ENCODE assay signal across 18 cellular contexts in genomic region chr12:94674835-94675234, GRCh38. TPM values are rescaled to one million over a fixed set of nuclear protein-coding genes. Genes with fewer than 3 reads are reported as not detected.
A peak's percentile ranks its signal among the peaks of the same experiment; 100 is the strongest.
DNase-seq lines count a peak whose midpoint lies in the region; ATAC-seq, FAIRE-seq and TF ChIP-seq lines count a peak whose summit lies in the region.
"Had no signal": no experiment of that assay in that cellular context is flagged by ENCODE, and none has a peak within 500 bp of the region (broad histone marks: within the 10 kb centered on the region; RNA-seq: fewer than 3 reads in every experiment).

No MANE protein-coding gene starts in this region.

- no peaks in the 10 kb centered on the region for H3K79me2 ChIP-seq in keratinocyte (ENCODE audit: control insufficient read depth, insufficient read depth, low read length)
- H3K79me2 ChIP-seq in osteoblast (ENCODE audit: insufficient read depth, low read length): no peaks in the 10 kb centered on the region

- H4K20me1 ChIP-seq in keratinocyte (ENCODE audit: control insufficient read depth, extremely low read depth, insufficient read depth, low read length) (no peaks in the 10 kb centered on the region), osteoblast (ENCODE audit: insufficient read depth, low read length) (no peaks in the 10 kb centered on the region)
- H4K20me1 ChIP-seq: BLaER1 had no signal

- peak; percentile 55 for FAIRE-seq in keratinocyte (lab: Jason Lieb, UNC)

- ATAC-seq in psoas muscle: peak in 2 of 4 donors; percentile 22 to 50
- no peak for ATAC-seq in HG03342 (IDR thresholded peaks at IDR 0.05; ENCODE audit: unreplicated experiment)
- ATAC-seq in GM18873 (IDR thresholded peaks at IDR 0.05; ENCODE audit: low FRiP score, unreplicated experiment): no peak
- ATAC-seq: stimulated activated memory B cell treated with anti-CD40 and anti-IgM and Interleukin-4, amounts not matched to agents 10 μg/mL and 1 μg/mL and 100 μg/mL, for 72 hours had no signal

- H3K36me3 ChIP-seq in HEK293 (ENCODE audit: control insufficient read depth in 2 of 2, insufficient read depth in 1 of 2, low read length in 2 of 2) (no peaks in the 10 kb centered on the region), keratinocyte (ENCODE audit: control insufficient read depth in 2 of 2, extremely low read depth in 1 of 2, insufficient read depth in 2 of 2, low read length in 2 of 2) (no peaks in the 10 kb centered on the region), psoas muscle (ENCODE audit: insufficient read depth in 1 of 2, low read depth in 1 of 2) (no peaks in the 10 kb centered on the region), osteoblast (ENCODE audit: insufficient read depth, low read length) (no peaks in the 10 kb centered on the region)
- H3K36me3 ChIP-seq: BLaER1 had no signal

- H3K4me1 ChIP-seq in HEK293 (ENCODE audit: control insufficient read depth, insufficient read depth, low read length) (peaks cover 2% of the 10 kb centered on the region; the same call in 1 of the 2 replicates), keratinocyte (ENCODE audit: control insufficient read depth, extremely low read depth, insufficient read depth, low read length) (peaks cover 24% of the 10 kb centered on the region), psoas muscle (no peaks in the 10 kb centered on the region), osteoblast (ENCODE audit: insufficient read depth, low read length) (no peaks in the 10 kb centered on the region)

- intact Hi-C loops in psoas muscle (cut with DNase I): no loop called here

- H3K9ac ChIP-seq in keratinocyte (ENCODE audit: control insufficient read depth, extremely low read depth, insufficient read depth, low read length): no peak overlapping the region
- H3K9ac ChIP-seq: BLaER1 had no signal

- dilution Hi-C loops in keratinocyte (cut with MboI; ENCODE audit: extremely low pct_ligation_motif_present, low sequenced_read_pairs): no loop called here

- H3K4me3 ChIP-seq in HEK293 (ENCODE audit: low read depth, low read length) (no peak overlapping the region), keratinocyte (ENCODE audit: control insufficient read depth in 2 of 3, extremely low read depth in 1 of 3, insufficient read depth in 2 of 3, low read depth in 1 of 3, low read length in 3 of 3) (no peak overlapping the region), psoas muscle (no peak overlapping the region), osteoblast (ENCODE audit: insufficient read depth, low read length) (no peak overlapping the region)
- H3K4me3 ChIP-seq: BLaER1 had no signal

- H3K27ac ChIP-seq in HEK293 (ENCODE audit: extremely low read depth, low read depth, low read length) (no peak overlapping the region), VCaP (peak overlapping the region; percentile 95; the same call in 1 of the 2 replicates), keratinocyte (ENCODE audit: control insufficient read depth, insufficient read depth, low read length) (no peak overlapping the region), psoas muscle (no peak overlapping the region), osteoblast (ENCODE audit: low read depth, low read length) (no peak overlapping the region)
- H3K27ac ChIP-seq: BLaER1, epithelial cell of prostate, RWPE1 had no signal

- no peaks in the 10 kb centered on the region for H3K9me1 ChIP-seq in keratinocyte (ENCODE audit: control insufficient read depth, extremely low read depth, insufficient read depth, low read length)

- no peak overlapping the region for H3K4me2 ChIP-seq in keratinocyte (ENCODE audit: control insufficient read depth, extremely low read depth, insufficient read depth, low read depth, low read length)
- H3K4me2 ChIP-seq in osteoblast (ENCODE audit: insufficient read depth, low read length): no peak overlapping the region

- no peaks in the 10 kb centered on the region for H3K9me3 ChIP-seq in HEK293 (ENCODE audit: control insufficient read depth, insufficient read depth, low read depth, low read length)
- H3K9me3 ChIP-seq in keratinocyte (ENCODE audit: control insufficient read depth, low read depth, low read length): no peaks in the 10 kb centered on the region
- no peaks in the 10 kb centered on the region for H3K9me3 ChIP-seq in psoas muscle
- H3K9me3 ChIP-seq in osteoblast (ENCODE audit: low read depth, low read length): no peaks in the 10 kb centered on the region
- H3K9me3 ChIP-seq: BLaER1 had no signal

- DNase-seq in keratinocyte (ENCODE audit: low read depth, low spot score): no peak
- DNase-seq in psoas muscle: peak; percentile 18 to 54
- DNase-seq in osteoblast (ENCODE audit: insufficient read length, low spot score, missing footprints): no peak
- DNase-seq in SW480 (ENCODE audit: low spot score): no peak
- DNase-seq: activated CD8-positive, alpha-beta memory T cell treated with anti-CD3 and anti-CD28 coated beads, Interleukin-2, amount 50 U/mL, for 4 hours; central memory CD4-positive, alpha-beta T cell; hippocampal formation; NCI-H1436; NCI-H526 treated with DMSO at 0.1 percent for 48 hours; stimulated activated CD4-positive, alpha-beta T cell treated with anti-CD3 and anti-CD28 coated beads, Interleukin-4, amount 100 ng/mL, for 1 hour had no signal

- CTCF ChIA-PET in HEK293 (lab: Yijun Ruan, JAX): interaction anchor here (0.7 kb wide), 1 partner anchor 34 kb away, joined by 3 read pairs; no protein-coding TSS in a partner anchor

- peak overlapping the region; percentile 68 for H2AFZ ChIP-seq in keratinocyte (ENCODE audit: control insufficient read depth, low read length)
- H2AFZ ChIP-seq in osteoblast (ENCODE audit: low read length): no peak overlapping the region

- no peak for TF ChIP-seq CTCF in HEK293 (tag by site-specific recombination; IDR thresholded peaks at IDR 0.05)
- no peak for TF ChIP-seq CTCF in VCaP (conservative IDR thresholded peaks at IDR 0.05)
- no peak for TF ChIP-seq CTCF in keratinocyte (optimal IDR thresholded peaks at IDR 0.05 in 1 of 3, IDR thresholded peaks at IDR 0.05 in 1 of 3, conservative IDR thresholded peaks at IDR 0.05 in 1 of 3; ENCODE audit: extremely low read depth in 1 of 3, insufficient read depth in 2 of 3, low read length in 3 of 3)
- TF ChIP-seq CTCF in psoas muscle (IDR thresholded peaks at IDR 0.05): no peak
- TF ChIP-seq CTCF in osteoblast (IDR thresholded peaks at IDR 0.05; ENCODE audit: extremely low read depth, low read depth, low read length): no peak

- POLR2A ChIA-PET in HEK293 (lab: Yijun Ruan, JAX): no interaction called here

- H3K27me3 ChIP-seq in keratinocyte (ENCODE audit: control insufficient read depth, extremely low read depth, insufficient read depth, low read length): no peaks in the 10 kb centered on the region
- H3K27me3 ChIP-seq in psoas muscle (ENCODE audit: insufficient read depth in 3 of 3, low read length in 2 of 3): no peaks in the 10 kb centered on the region
- peaks cover 44% of the 10 kb centered on the region for H3K27me3 ChIP-seq in osteoblast (ENCODE audit: insufficient read depth, low read length)
- H3K27me3 ChIP-seq: BLaER1 had no signal

- 21 to 37% (median 27%) methylated on average over 6 of the region's 6 CpGs for WGBS in psoas muscle, 3 donors

TF ChIP-seq in HEK293, 187 proteins besides CTCF, POLR2A, EP300 and RAD21:
- TF ChIP-seq ZBTB17 (tag by site-specific recombination; IDR thresholded peaks at IDR 0.05) (peak; percentile 41), KLF7 (tag by site-specific recombination; IDR thresholded peaks at IDR 0.05; ENCODE audit: borderline replicate concordance) (no peak), ZNF600 (tag by site-specific recombination; IDR thresholded peaks at IDR 0.05) (peak; percentile 44; the same call in 1 of the 2 replicates), KLF8 (tag by site-specific recombination; IDR thresholded peaks at IDR 0.05) (no peak), ZNF341 (tag by site-specific recombination; IDR thresholded peaks at IDR 0.05; ENCODE audit: low read depth) (peak; percentile 57)
TF ChIP-seq in HEK293: peak in this region for 3.

RNA-seq across cellular contexts. Expression of gene TMCC3, which starts 24.5 kb away (rescaled TPM):
- polyA plus RNA-seq in keratinocyte (14.8 to 20.0 TPM (median 18.9 TPM) in 3 replicates), psoas muscle (10 to 100 TPM; 10.6 to 32.6 (median 10.8) TPM)
- polyA plus RNA-seq in keratinocyte (2011; ENCODE audit: low read depth): 18.4 TPM
- 11.2 and 16.9 TPM in 2 replicates for polyA plus RNA-seq in keratinocyte (2011; cell fraction: cytosol; rRNA removed)
- polyA plus RNA-seq in keratinocyte (2011; cell fraction: nucleus; rRNA removed): 18.9 and 20.8 TPM in 2 replicates
- 9.0 and 14.8 TPM in 2 replicates for polyA plus RNA-seq in keratinocyte (2012; ENCODE audit: low replicate concordance)
- polyA minus RNA-seq in keratinocyte: 13.6 to 31.9 TPM (median 21.9 TPM) in 3 replicates
- polyA minus RNA-seq in keratinocyte (2011; cell fraction: cytosol; rRNA and poly(A)+ RNA removed): 10.6 TPM
- polyA minus RNA-seq in keratinocyte (2011; cell fraction: nucleus; rRNA and poly(A)+ RNA removed): 16.7 and 35.9 TPM in 2 replicates
- total RNA-seq in psoas muscle (10 to 100 TPM; 18.2 to 61.6 (median 28.0) TPM), osteoblast (under 0.01 and 0.36 TPM in 2 replicates)

Comparison
In these comparisons a context has a peak if more than half of its experiments do, and no peak if none do; other contexts are left out.
1. DNase-seq: peak in psoas muscle (2 of 2); none in keratinocyte (single experiment), osteoblast (single experiment) and SW480 (single experiment).
2. RNA of gene TMCC3, which starts 24.5 kb away (total RNA-seq): 18.2 to 61.6 TPM in psoas muscle; under 0.01 to 0.36 TPM in osteoblast; every median in the first group is over 10 times any median in the second.